2 cellular contexts compared by ENCODE assay signal in the genomic region with DNA sequence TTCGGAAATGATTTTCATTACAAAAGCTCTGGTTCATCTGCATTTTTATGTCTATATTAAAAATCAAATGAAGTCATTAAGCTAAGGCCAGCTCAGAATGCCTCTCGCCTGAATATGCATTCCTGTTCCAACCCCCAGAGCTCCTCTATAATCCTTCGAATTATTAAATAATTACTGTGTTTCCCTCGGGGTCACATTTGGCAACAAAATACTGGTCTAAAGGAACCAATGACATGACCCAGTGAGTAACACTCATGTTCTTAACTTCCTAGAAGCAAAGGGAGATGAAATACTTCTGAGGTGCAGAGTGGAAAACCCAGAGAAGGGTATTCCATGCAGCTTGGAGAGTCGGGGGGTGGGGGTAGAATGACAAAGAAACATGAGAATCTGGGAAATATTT.
TF ChIP-seq lines count a peak whose summit lies in the region.

No MANE protein-coding gene starts in this region.

TF ChIP-seq in WTC11, 78 proteins besides CTCF, POLR2A, EP300 and RAD21:
- no peak for TF ChIP-seq EMX1 (CRISPR knock-in tag; IDR thresholded peaks at IDR 0.05)
- no peak for TF ChIP-seq MYBL2 (CRISPR knock-in tag; IDR thresholded peaks at IDR 0.05)
- TF ChIP-seq, protein P1, sequence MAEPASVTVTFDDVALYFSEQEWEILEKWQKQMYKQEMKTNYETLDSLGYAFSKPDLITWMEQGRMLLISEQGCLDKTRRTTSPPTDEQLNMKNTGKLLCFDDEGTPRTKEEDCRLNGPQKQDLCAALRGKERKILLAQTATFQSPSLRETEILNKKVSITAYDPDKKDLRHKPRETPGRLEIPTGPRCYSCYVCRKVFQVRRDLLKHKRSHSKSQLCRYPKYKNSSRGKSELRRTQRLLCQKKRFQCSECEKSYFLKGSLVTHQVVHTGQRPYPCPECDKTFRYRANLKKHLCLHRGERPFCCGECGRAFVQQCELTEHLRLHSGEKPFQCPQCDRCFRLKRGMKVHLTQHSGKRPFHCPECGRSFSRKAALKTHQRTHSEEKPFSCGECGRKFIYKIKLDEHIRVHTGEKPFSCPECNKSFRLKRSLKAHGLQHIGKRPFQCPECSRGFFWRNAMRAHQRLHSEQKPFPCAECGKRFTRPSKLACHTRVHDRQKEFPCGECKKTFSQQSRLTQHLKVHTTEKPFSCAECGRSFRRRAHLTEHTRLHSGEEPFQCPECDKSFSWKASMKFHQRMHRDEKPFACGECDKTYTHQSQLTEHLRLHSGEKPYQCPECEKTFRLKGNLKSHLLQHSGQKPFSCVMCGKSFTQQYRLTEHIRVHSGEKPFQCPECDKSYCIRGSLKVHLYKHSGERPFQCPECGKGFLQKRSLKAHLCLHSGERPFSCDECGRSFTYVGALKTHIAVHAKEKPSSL (CRISPR knock-in tag; conservative IDR thresholded peaks at IDR 0.05), result no peak
- TF ChIP-seq TCF7 (CRISPR knock-in tag; IDR thresholded peaks at IDR 0.05; ENCODE audit: low read depth), result no peak
- TF ChIP-seq ZNF232 (CRISPR knock-in tag; IDR thresholded peaks at IDR 0.05), result no peak
- no peak for TF ChIP-seq PRRX2 (CRISPR knock-in tag; IDR thresholded peaks at IDR 0.05)
- no peak for TF ChIP-seq ZNF416 (CRISPR knock-in tag; IDR thresholded peaks at IDR 0.05)
- no peak for TF ChIP-seq CREB1 (CRISPR knock-in tag; IDR thresholded peaks at IDR 0.05)
- TF ChIP-seq, protein P2, sequence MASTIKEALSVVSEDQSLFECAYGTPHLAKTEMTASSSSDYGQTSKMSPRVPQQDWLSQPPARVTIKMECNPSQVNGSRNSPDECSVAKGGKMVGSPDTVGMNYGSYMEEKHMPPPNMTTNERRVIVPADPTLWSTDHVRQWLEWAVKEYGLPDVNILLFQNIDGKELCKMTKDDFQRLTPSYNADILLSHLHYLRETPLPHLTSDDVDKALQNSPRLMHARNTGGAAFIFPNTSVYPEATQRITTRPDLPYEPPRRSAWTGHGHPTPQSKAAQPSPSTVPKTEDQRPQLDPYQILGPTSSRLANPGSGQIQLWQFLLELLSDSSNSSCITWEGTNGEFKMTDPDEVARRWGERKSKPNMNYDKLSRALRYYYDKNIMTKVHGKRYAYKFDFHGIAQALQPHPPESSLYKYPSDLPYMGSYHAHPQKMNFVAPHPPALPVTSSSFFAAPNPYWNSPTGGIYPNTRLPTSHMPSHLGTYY (CRISPR knock-in tag; IDR thresholded peaks at IDR 0.05), result no peak
- TF ChIP-seq, protein P3, sequence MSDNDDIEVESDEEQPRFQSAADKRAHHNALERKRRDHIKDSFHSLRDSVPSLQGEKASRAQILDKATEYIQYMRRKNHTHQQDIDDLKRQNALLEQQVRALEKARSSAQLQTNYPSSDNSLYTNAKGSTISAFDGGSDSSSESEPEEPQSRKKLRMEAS (CRISPR knock-in tag; IDR thresholded peaks at IDR 0.05), result no peak
- TF ChIP-seq TP53 (CRISPR knock-in tag; IDR thresholded peaks at IDR 0.05), result no peak
- TF ChIP-seq, protein P4, sequence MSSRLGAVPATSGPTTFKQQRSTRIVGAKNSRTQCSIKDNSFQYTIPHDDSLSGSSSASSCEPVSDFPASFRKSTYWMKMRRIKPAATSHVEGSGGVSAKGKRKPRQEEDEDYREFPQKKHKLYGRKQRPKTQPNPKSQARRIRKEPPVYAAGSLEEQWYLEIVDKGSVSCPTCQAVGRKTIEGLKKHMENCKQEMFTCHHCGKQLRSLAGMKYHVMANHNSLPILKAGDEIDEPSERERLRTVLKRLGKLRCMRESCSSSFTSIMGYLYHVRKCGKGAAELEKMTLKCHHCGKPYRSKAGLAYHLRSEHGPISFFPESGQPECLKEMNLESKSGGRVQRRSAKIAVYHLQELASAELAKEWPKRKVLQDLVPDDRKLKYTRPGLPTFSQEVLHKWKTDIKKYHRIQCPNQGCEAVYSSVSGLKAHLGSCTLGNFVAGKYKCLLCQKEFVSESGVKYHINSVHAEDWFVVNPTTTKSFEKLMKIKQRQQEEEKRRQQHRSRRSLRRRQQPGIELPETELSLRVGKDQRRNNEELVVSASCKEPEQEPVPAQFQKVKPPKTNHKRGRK (CRISPR knock-in tag; IDR thresholded peaks at IDR 0.05; ENCODE audit: borderline replicate concordance), result no peak
- TF ChIP-seq ZBTB21 (CRISPR knock-in tag; IDR thresholded peaks at IDR 0.05; ENCODE audit: borderline replicate concordance), result no peak
- TF ChIP-seq ZNF121 (CRISPR knock-in tag; IDR thresholded peaks at IDR 0.05), result no peak
- no peak for TF ChIP-seq ZNF317 (CRISPR knock-in tag; IDR thresholded peaks at IDR 0.05; ENCODE audit: borderline replicate concordance, low read depth)
- no peak for TF ChIP-seq ETV6 (CRISPR knock-in tag; IDR thresholded peaks at IDR 0.05)
- TF ChIP-seq, protein P5, sequence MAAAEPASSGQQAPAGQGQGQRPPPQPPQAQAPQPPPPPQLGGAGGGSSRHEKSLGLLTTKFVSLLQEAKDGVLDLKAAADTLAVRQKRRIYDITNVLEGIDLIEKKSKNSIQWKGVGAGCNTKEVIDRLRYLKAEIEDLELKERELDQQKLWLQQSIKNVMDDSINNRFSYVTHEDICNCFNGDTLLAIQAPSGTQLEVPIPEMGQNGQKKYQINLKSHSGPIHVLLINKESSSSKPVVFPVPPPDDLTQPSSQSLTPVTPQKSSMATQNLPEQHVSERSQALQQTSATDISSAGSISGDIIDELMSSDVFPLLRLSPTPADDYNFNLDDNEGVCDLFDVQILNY (CRISPR knock-in tag; IDR thresholded peaks at IDR 0.05), result no peak
- TF ChIP-seq ATF1 (CRISPR knock-in tag; IDR thresholded peaks at IDR 0.05), result no peak
- TF ChIP-seq, protein P6, sequence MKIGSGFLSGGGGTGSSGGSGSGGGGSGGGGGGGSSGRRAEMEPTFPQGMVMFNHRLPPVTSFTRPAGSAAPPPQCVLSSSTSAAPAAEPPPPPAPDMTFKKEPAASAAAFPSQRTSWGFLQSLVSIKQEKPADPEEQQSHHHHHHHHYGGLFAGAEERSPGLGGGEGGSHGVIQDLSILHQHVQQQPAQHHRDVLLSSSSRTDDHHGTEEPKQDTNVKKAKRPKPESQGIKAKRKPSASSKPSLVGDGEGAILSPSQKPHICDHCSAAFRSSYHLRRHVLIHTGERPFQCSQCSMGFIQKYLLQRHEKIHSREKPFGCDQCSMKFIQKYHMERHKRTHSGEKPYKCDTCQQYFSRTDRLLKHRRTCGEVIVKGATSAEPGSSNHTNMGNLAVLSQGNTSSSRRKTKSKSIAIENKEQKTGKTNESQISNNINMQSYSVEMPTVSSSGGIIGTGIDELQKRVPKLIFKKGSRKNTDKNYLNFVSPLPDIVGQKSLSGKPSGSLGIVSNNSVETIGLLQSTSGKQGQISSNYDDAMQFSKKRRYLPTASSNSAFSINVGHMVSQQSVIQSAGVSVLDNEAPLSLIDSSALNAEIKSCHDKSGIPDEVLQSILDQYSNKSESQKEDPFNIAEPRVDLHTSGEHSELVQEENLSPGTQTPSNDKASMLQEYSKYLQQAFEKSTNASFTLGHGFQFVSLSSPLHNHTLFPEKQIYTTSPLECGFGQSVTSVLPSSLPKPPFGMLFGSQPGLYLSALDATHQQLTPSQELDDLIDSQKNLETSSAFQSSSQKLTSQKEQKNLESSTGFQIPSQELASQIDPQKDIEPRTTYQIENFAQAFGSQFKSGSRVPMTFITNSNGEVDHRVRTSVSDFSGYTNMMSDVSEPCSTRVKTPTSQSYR (CRISPR knock-in tag; IDR thresholded peaks at IDR 0.05), result no peak
- TF ChIP-seq, protein P7, sequence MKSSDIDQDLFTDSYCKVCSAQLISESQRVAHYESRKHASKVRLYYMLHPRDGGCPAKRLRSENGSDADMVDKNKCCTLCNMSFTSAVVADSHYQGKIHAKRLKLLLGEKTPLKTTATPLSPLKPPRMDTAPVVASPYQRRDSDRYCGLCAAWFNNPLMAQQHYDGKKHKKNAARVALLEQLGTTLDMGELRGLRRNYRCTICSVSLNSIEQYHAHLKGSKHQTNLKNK (CRISPR knock-in tag; IDR thresholded peaks at IDR 0.05), result no peak

TF ChIP-seq in H1, 55 proteins besides CTCF, POLR2A, EP300 and RAD21:
- TF ChIP-seq TEAD4 (IDR thresholded peaks at IDR 0.05; ENCODE audit: low read depth, low read length) (no peak), CHD1 (IDR thresholded peaks at IDR 0.05; ENCODE audit: low read depth, low read length) (no peak), ZNF274 (IDR thresholded peaks at IDR 0.05; ENCODE audit: borderline replicate concordance, extremely low read depth, low read length) (no peak), CREB1 (IDR thresholded peaks at IDR 0.05) (no peak), SP1 (IDR thresholded peaks at IDR 0.05; ENCODE audit: low read depth, low read length) (no peak), BACH1 (IDR thresholded peaks at IDR 0.05; ENCODE audit: low read length) (no peak), HDAC2 (IDR thresholded peaks at IDR 0.05; ENCODE audit: borderline replicate concordance in 1 of 2, low read depth in 2 of 2, low read length in 2 of 2) (no peak), GABPA (IDR thresholded peaks at IDR 0.05; ENCODE audit: borderline replicate concordance, insufficient read depth, low read length) (no peak), RNF2 (IDR thresholded peaks at IDR 0.05; ENCODE audit: borderline replicate concordance, low read depth, low read length, missing control alignments, poor library complexity, severe bottlenecking) (no peak), BCL11A (IDR thresholded peaks at IDR 0.05; ENCODE audit: low read depth in 2 of 2, low read length in 2 of 2) (no peak), SUZ12 (IDR thresholded peaks at IDR 0.05; ENCODE audit: low read length) (no peak), CHD2 (IDR thresholded peaks at IDR 0.05; ENCODE audit: low read length) (no peak), TCF12 (IDR thresholded peaks at IDR 0.05; ENCODE audit: low read depth, low read length) (no peak)
- TF ChIP-seq, protein P8, sequence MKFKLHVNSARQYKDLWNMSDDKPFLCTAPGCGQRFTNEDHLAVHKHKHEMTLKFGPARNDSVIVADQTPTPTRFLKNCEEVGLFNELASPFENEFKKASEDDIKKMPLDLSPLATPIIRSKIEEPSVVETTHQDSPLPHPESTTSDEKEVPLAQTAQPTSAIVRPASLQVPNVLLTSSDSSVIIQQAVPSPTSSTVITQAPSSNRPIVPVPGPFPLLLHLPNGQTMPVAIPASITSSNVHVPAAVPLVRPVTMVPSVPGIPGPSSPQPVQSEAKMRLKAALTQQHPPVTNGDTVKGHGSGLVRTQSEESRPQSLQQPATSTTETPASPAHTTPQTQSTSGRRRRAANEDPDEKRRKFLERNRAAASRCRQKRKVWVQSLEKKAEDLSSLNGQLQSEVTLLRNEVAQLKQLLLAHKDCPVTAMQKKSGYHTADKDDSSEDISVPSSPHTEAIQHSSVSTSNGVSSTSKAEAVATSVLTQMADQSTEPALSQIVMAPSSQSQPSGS (IDR thresholded peaks at IDR 0.05; ENCODE audit: low read length), result no peak
